ENCODE assay signal across 8 cellular contexts in genomic region chr1:93607814-93608187, GRCh38.
DNase-seq lines count a peak whose midpoint lies in the region; ATAC-seq, FAIRE-seq and TF ChIP-seq lines count a peak whose summit lies in the region.

No MANE protein-coding gene starts in this region.

- no peak overlapping the region for H3K9ac ChIP-seq in HepG2 (ENCODE audit: insufficient read depth, low read depth, low read length)

- no peak overlapping the region for H2AFZ ChIP-seq in HepG2 (ENCODE audit: low read length)

- no peak overlapping the region for H3K4me3 ChIP-seq in HepG2 (replicated peaks in 1 of 3; ENCODE audit: insufficient read depth in 1 of 3, low read depth in 2 of 3, low read length in 3 of 3)

- POLR2A ChIA-PET in RWPE1 (lab: Yijun Ruan, JAX; ENCODE audit: low non-redundant PET) (no interaction called here), HepG2 (lab: Yijun Ruan, JAX) (interaction anchor here (0.6 to 2.9 kb wide), 4 partner anchors 9 to 52 kb away, joined by 3 to 24 read pairs (median 8); no protein-coding TSS in a partner anchor)

- TF ChIP-seq EP300 in HepG2 (IDR thresholded peaks at IDR 0.05; ENCODE audit: low read depth in 2 of 2, low read length in 2 of 2) (no peak), HepG2 (CRISPR knock-in tag; IDR thresholded peaks at IDR 0.05; ENCODE audit: borderline replicate concordance) (no peak)

- no peaks in the 10 kb centered on the region for H3K79me2 ChIP-seq in HepG2 (ENCODE audit: insufficient read depth, low read length)

- peak; percentile 93 for ATAC-seq in GM18867 (IDR thresholded peaks at IDR 0.05; ENCODE audit: unreplicated experiment)
- no peak; the same call in 2 of the 3 replicates for ATAC-seq in HepG2

- in situ Hi-C loops in HepG2 (cut with HindIII; ENCODE audit: extremely low pct_ligation_motif_present, low pct_unique_long_range_greater_than_20kb): no loop called here

- H3K9me3 ChIP-seq in HepG2 (ENCODE audit: low read length): no peaks in the 10 kb centered on the region

- CTCF ChIA-PET in RWPE1 (lab: Yijun Ruan, JAX): interaction anchor here (0.6 kb wide), 1 partner anchor 236 kb away, joined by 3 read pairs; no protein-coding TSS in a partner anchor
- CTCF ChIA-PET in HepG2 (lab: Yijun Ruan, JAX; ENCODE audit: low intra/inter-chr PET ratio, low total read pairs): no interaction called here

- DNase-seq in HCEC 1CT (peak; percentile 75), RWPE1 (ENCODE audit: low spot score) (no peak), HepG2 (ENCODE audit: low spot score) (no peak), NCI-H1930 (lab: John Stamatoyannopoulos, UW) (no peak), NCI-H2029 treated with DMSO at 0.1 percent for 48 hours (lab: John Stamatoyannopoulos, UW) (no peak), NCI-H1417 treated with DMSO at 0.1 percent for 48 hours (lab: John Stamatoyannopoulos, UW) (no peak), NCI-H146 (lab: John Stamatoyannopoulos, UW) (no peak)

- FAIRE-seq in HepG2 (lab: Jason Lieb, UNC): no peak

- H4K20me1 ChIP-seq in HepG2 (ENCODE audit: insufficient read depth, low read length): no peaks in the 10 kb centered on the region

- no peak for TF ChIP-seq RAD21 in HepG2 (CRISPR knock-in tag; IDR thresholded peaks at IDR 0.05)

- TF ChIP-seq CTCF in RWPE1 (conservative IDR thresholded peaks at IDR 0.05; ENCODE audit: low read depth) (no peak), HepG2 (CRISPR knock-in tag; IDR thresholded peaks at IDR 0.05) (no peak)

- H3K36me3 ChIP-seq in HepG2 (replicated peaks in 1 of 2; ENCODE audit: control insufficient read depth in 1 of 2, insufficient read depth in 2 of 2, low read length in 2 of 2): peaks cover 0 to 2% of the 10 kb centered on the region in 2 experiments; a peak in 4 of 5 replicates

- BruUV-seq in HepG2 (replicated peaks; lab: Mats Ljungman, UMichigan): no TSS peak

- no peak overlapping the region for H3K4me2 ChIP-seq in HepG2 (ENCODE audit: low read depth, low read length)

- 100% methylated on average over 5 of the region's 5 CpGs for WGBS in HepG2 (ENCODE audit: low lambda C conversion rate)

- TF ChIP-seq POLR2A in HepG2 (IDR thresholded peaks at IDR 0.05; ENCODE audit: insufficient read depth in 1 of 2, low read depth in 2 of 2, low read length in 2 of 2): no peak; a peak in 1 of 4 replicates

- no peaks in the 10 kb centered on the region for H3K27me3 ChIP-seq in HepG2 (ENCODE audit: control insufficient read depth in 1 of 2, insufficient read depth in 2 of 2, low read length in 2 of 2)

- peaks cover 61% of the 10 kb centered on the region for H3K4me1 ChIP-seq in HepG2 (ENCODE audit: insufficient read depth, low read length)

- H3K27ac ChIP-seq in RWPE1: peak overlapping the region; percentile 79
- H3K27ac ChIP-seq in HepG2 (ENCODE audit: extremely low read length, insufficient read depth, low read length): no peak overlapping the region

- intact Hi-C loops in HepG2 (cut with micrococcal nuclease; ENCODE audit: unreplicated experiment): no loop called here

TF ChIP-seq in HepG2, 621 proteins besides CTCF, POLR2A, EP300 and RAD21:
- TF ChIP-seq TEAD2 (CRISPR knock-in tag; IDR thresholded peaks at IDR 0.05) (no peak), CREBL2 (CRISPR knock-in tag; IDR thresholded peaks at IDR 0.05; ENCODE audit: borderline replicate concordance) (no peak), CREM (IDR thresholded peaks at IDR 0.05) (no peak), CREM (CRISPR knock-in tag; IDR thresholded peaks at IDR 0.05) (no peak), POLR2AphosphoS5 (IDR thresholded peaks at IDR 0.05; ENCODE audit: low read depth, low read length) (peak; percentile 13; the same call in 1 of the 2 replicates), SSRP1 (CRISPR knock-in tag; IDR thresholded peaks at IDR 0.05) (0 out of 2 replicates have a peak, but pooled peaks have one; percentile 27)
